15 cellular contexts compared by ENCODE assay signal in genomic region chr6:61886608-61887259, GRCh38.
DNase-seq lines count a peak whose midpoint lies in the region; ATAC-seq, FAIRE-seq and TF ChIP-seq lines count a peak whose summit lies in the region.
"Had no signal": no experiment of that assay in that cellular context is flagged by ENCODE, and none has a peak within 500 bp of the region (broad histone marks: within the 10 kb centered on the region; RNA-seq: fewer than 3 reads in every experiment).

No MANE protein-coding gene starts in this region.

- H3K4me3 Mint-ChIP-seq in HFFc6 = no peak overlapping the region
- H3K4me3 Mint-ChIP-seq: activated CD8-positive, alpha-beta memory T cell treated with anti-CD3 and anti-CD28 coated beads, Interleukin-2, amount 10 ng/mL, durations not matched to agents 7 days and 5 days; immature natural killer cell had no signal

- H3K27me3 ChIP-seq in iPS-20b (ENCODE audit: insufficient read depth, low read length) (no peaks in the 10 kb centered on the region), small intestine (ENCODE audit: control insufficient read depth in 2 of 2, insufficient read depth in 2 of 2, low read length in 2 of 2) (no peaks in the 10 kb centered on the region)

- 66 to 87% (median 73%) methylated on average over 1 of the region's 1 CpG for WGBS in small intestine, 3 donors

- peaks cover 16% of the 10 kb centered on the region for H3K9me3 Mint-ChIP-seq in HFFc6

- in situ Hi-C loops in Caki2 (cut with HindIII; ENCODE audit: low pct_unique_long_range_greater_than_20kb, low sequenced_read_pairs) = no loop called here

- H3K9me3 ChIP-seq in iPS-20b (ENCODE audit: insufficient read depth, low read depth, low read length) (no peaks in the 10 kb centered on the region), small intestine (ENCODE audit: control insufficient read depth, low read depth) (no peaks in the 10 kb centered on the region)

- DNase-seq in Caki2 (ENCODE audit: low read depth) = peak; percentile 10
- no peak for DNase-seq in HFFc6
- peak; percentile 5 for DNase-seq in NCI-H524 treated with DMSO at 0.1 percent for 48 hours (lab: John Stamatoyannopoulos, UW)
- no peak for DNase-seq in NCI-H2081 treated with DMSO at 0.1 percent for 48 hours (lab: John Stamatoyannopoulos, UW)
- DNase-seq in small intestine = no peak
- no peak for DNase-seq in stimulated activated CD4-positive, alpha-beta T cell treated with anti-CD3 and anti-CD28 coated beads, Interleukin-2, amount 100 ng/mL, for 24 hours
- DNase-seq: activated CD8-positive, alpha-beta memory T cell treated with anti-CD3 and anti-CD28 coated beads, Interleukin-2, amount 10 ng/mL, durations not matched to agents 7 days and 5 days; anterior cingulate cortex; erythroblast; immature natural killer cell; stimulated activated CD4-positive, alpha-beta T cell treated with anti-CD3 and anti-CD28 coated beads, Interleukin-2, amount 100 ng/mL, for 48 hours; T-helper 2 cell had no signal

- H3K27ac Mint-ChIP-seq in HFFc6 = no peak overlapping the region
- H3K27ac Mint-ChIP-seq: activated CD8-positive, alpha-beta memory T cell treated with anti-CD3 and anti-CD28 coated beads, Interleukin-2, amount 10 ng/mL, durations not matched to agents 7 days and 5 days; immature natural killer cell had no signal

- H3K9ac ChIP-seq in iPS-20b (ENCODE audit: low read depth, low read length) = no peak overlapping the region

- H3K27ac ChIP-seq in iPS-20b (ENCODE audit: low read length) (no peak overlapping the region), small intestine (ENCODE audit: low read depth in 1 of 2, low read length in 1 of 2) (no peak overlapping the region)

- H3K27me3 Mint-ChIP-seq in HFFc6 (ENCODE audit: insufficient read depth) = no peaks in the 10 kb centered on the region; the same call in 1 of the 2 replicates
- H3K27me3 Mint-ChIP-seq: activated CD8-positive, alpha-beta memory T cell treated with anti-CD3 and anti-CD28 coated beads, Interleukin-2, amount 10 ng/mL, durations not matched to agents 7 days and 5 days had no signal

- no peaks in the 10 kb centered on the region for H3K36me3 Mint-ChIP-seq in HFFc6 (ENCODE audit: low read depth)
- H3K36me3 Mint-ChIP-seq: activated CD8-positive, alpha-beta memory T cell treated with anti-CD3 and anti-CD28 coated beads, Interleukin-2, amount 10 ng/mL, durations not matched to agents 7 days and 5 days; immature natural killer cell had no signal

- FAIRE-seq in small intestine (lab: Jason Lieb, UNC) = no peak
- FAIRE-seq: H1 had no signal

- no peak for ATAC-seq in HG03097 (IDR thresholded peaks at IDR 0.05; ENCODE audit: low FRiP score, unreplicated experiment)
- ATAC-seq: activated CD8-positive, alpha-beta memory T cell treated with anti-CD3 and anti-CD28 coated beads, Interleukin-2, amount 10 ng/mL, durations not matched to agents 7 days and 5 days had no signal

- H3K36me3 ChIP-seq in iPS-20b (ENCODE audit: insufficient read depth, low read depth, low read length) (no peaks in the 10 kb centered on the region), small intestine (ENCODE audit: control insufficient read depth in 2 of 2, insufficient read depth in 2 of 2, low read length in 2 of 2) (no peaks in the 10 kb centered on the region)

- H3K4me1 ChIP-seq in iPS-20b (ENCODE audit: insufficient read depth, low read length) (peaks cover 31% of the 10 kb centered on the region; the same call in 1 of the 2 replicates), small intestine (ENCODE audit: control insufficient read depth in 2 of 2, insufficient read depth in 1 of 2, low read depth in 1 of 2, low read length in 1 of 2) (no peaks in the 10 kb centered on the region)

- H3K4me3 ChIP-seq in iPS-20b (ENCODE audit: low read length) = peak overlapping the region; percentile 9; the same call in 1 of the 2 replicates
- no peak overlapping the region for H3K4me3 ChIP-seq in small intestine (ENCODE audit: low read depth in 1 of 2, low read length in 2 of 2)

- TF ChIP-seq CTCF in HFFc6 (IDR thresholded peaks at IDR 0.05) = peak; percentile 16; the same call in 1 of the 2 replicates

- no peaks in the 10 kb centered on the region for H3K4me1 Mint-ChIP-seq in HFFc6 (ENCODE audit: low read depth)
- H3K4me1 Mint-ChIP-seq: activated CD8-positive, alpha-beta memory T cell treated with anti-CD3 and anti-CD28 coated beads, Interleukin-2, amount 10 ng/mL, durations not matched to agents 7 days and 5 days; immature natural killer cell had no signal

Comparison
In these comparisons a context has a peak if more than half of its experiments do, and no peak if none do; other contexts are left out.
1. DNase-seq: peak in Caki2 (single experiment) and NCI-H524 treated with DMSO at 0.1 percent for 48 hours (single experiment); none in HFFc6 (single experiment), NCI-H2081 treated with DMSO at 0.1 percent for 48 hours (single experiment), small intestine (single experiment) and stimulated activated CD4-positive, alpha-beta T cell treated with anti-CD3 and anti-CD28 coated beads, Interleukin-2, amount 100 ng/mL, for 24 hours (0 of 2).